Comparison of ENCODE assay signal across 14 cellular contexts in the genomic region with DNA sequence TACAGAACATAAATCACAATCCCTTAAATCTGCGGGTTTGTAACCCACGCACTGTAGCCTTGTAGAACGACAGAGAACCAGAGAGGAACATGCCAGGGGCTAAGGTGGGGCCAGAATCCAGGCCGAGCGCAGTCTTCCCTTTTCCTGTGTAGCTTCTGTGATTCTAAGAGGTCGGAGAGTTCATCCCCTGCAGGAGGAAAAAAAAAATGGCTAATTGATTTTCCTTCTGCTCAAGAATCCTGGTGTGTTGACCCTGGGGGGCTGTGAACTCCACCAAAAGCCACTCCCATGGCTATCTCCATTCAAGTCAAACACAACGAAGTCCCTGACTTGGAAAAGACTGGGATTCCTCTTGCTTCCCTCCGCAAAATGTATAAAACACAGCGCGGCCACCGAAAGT.
DNase-seq lines count a peak whose midpoint lies in the region; ATAC-seq and TF ChIP-seq lines count a peak whose summit lies in the region.
"Had no signal": no experiment of that assay in that cellular context is flagged by ENCODE, and none has a peak within 500 bp of the region (broad histone marks: within the 10 kb centered on the region; RNA-seq: fewer than 3 reads in every experiment).

No MANE protein-coding gene starts in this region.

- peaks cover 32% of the 10 kb centered on the region for H3K4me1 Mint-ChIP-seq in nephron progenitor cell

- no peak overlapping the region for H3K4me3 Mint-ChIP-seq in nephron progenitor cell
- H3K4me3 Mint-ChIP-seq: HFFc6 had no signal

- intact Hi-C loops in left ventricle myocardium inferior (cut with micrococcal nuclease) (loop anchor here (2.0 kb wide), 1 partner anchor 180 kb away; no protein-coding TSS in a partner anchor), left ventricle myocardium superior (cut with micrococcal nuclease) (no loop called here)

- TF ChIP-seq CTCF in left ventricle myocardium inferior (IDR thresholded peaks at IDR 0.05; ENCODE audit: borderline replicate concordance) = no peak
- no peak for TF ChIP-seq CTCF in foreskin keratinocyte (conservative IDR thresholded peaks at IDR 0.05)
- no peak for TF ChIP-seq CTCF in nephron progenitor cell (IDR thresholded peaks at IDR 0.05)

- no peaks in the 10 kb centered on the region for H3K9me3 ChIP-seq in left ventricle myocardium inferior (replicated peaks)
- H3K9me3 ChIP-seq: A549 had no signal

- no peaks in the 10 kb centered on the region for H3K36me3 Mint-ChIP-seq in nephron progenitor cell (ENCODE audit: low read depth)

- no peak for DNase-seq in left ventricle myocardium inferior
- DNase-seq in left ventricle myocardium superior = no peak
- peak in 1 of 2 donors; percentile 16 for DNase-seq in foreskin keratinocyte
- peak; percentile 28 for DNase-seq in nephron progenitor cell
- DNase-seq in NCI-H1105 treated with DMSO at 0.1 percent for 48 hours (lab: John Stamatoyannopoulos, UW) = no peak
- no peak for DNase-seq in NCI-H526 treated with DMSO at 0.1 percent for 48 hours (lab: John Stamatoyannopoulos, UW)
- DNase-seq: DND-41, GDM1, HFFc6, NCI-H2029 had no signal

- no peaks in the 10 kb centered on the region for H3K9me3 Mint-ChIP-seq in nephron progenitor cell
- H3K9me3 Mint-ChIP-seq: HFFc6 had no signal

- no peaks in the 10 kb centered on the region for H3K36me3 ChIP-seq in left ventricle myocardium inferior

- H3K27ac ChIP-seq in left ventricle myocardium inferior (replicated peaks) (no peak overlapping the region), foreskin keratinocyte (no peak overlapping the region)
- H3K27ac ChIP-seq: A549 had no signal

- H3K27ac Mint-ChIP-seq in nephron progenitor cell = no peak overlapping the region
- H3K27ac Mint-ChIP-seq: HFFc6 had no signal

- H3K4me3 ChIP-seq in left ventricle myocardium inferior = peak overlapping the region; percentile 7
- H3K4me3 ChIP-seq: A549, GM12878 had no signal

- H3K4me1 ChIP-seq in left ventricle myocardium inferior = peaks cover 12% of the 10 kb centered on the region
- peaks cover 13% of the 10 kb centered on the region for H3K4me1 ChIP-seq in foreskin keratinocyte
- H3K4me1 ChIP-seq: A549 had no signal

- ATAC-seq in left ventricle myocardium superior (no peak), foreskin keratinocyte (peak; percentile 22), GM18511 (IDR thresholded peaks at IDR 0.05; ENCODE audit: unreplicated experiment) (no peak), GM19395 (IDR thresholded peaks at IDR 0.05; ENCODE audit: unreplicated experiment) (no peak)
- ATAC-seq: A549 had no signal

- no peaks in the 10 kb centered on the region for H3K27me3 Mint-ChIP-seq in nephron progenitor cell (ENCODE audit: low read depth, poor library complexity)

- H3K27me3 ChIP-seq in left ventricle myocardium inferior (ENCODE audit: low read depth) = no peaks in the 10 kb centered on the region
- no peaks in the 10 kb centered on the region for H3K27me3 ChIP-seq in foreskin keratinocyte
